12 cellular contexts compared by ENCODE assay signal in genomic region chr13:74258951-74259350, GRCh38.
"Had no signal": no experiment of that assay in that cellular context is flagged by ENCODE, and none has a peak within 500 bp of the region (broad histone marks: within the 10 kb centered on the region; RNA-seq: fewer than 3 reads in every experiment).

No MANE protein-coding gene starts in this region.

- H3K9me3 ChIP-seq: lower lobe of right lung, sigmoid colon had no signal

- H3K4me1 ChIP-seq: gastroesophageal sphincter, lower lobe of right lung, parathyroid adenoma, sigmoid colon had no signal

- H3K27ac ChIP-seq: gastroesophageal sphincter, heart right ventricle, lower lobe of right lung, parathyroid adenoma, sigmoid colon, thoracic aorta had no signal

- H3K36me3 ChIP-seq: gastroesophageal sphincter, heart right ventricle, lower lobe of right lung, sigmoid colon, thoracic aorta had no signal

- H3K9me3 Mint-ChIP-seq: stimulated activated effector memory CD8-positive, alpha-beta T cell treated with anti-CD3 and anti-CD28 coated beads, Interleukin-12 subunit alpha, Interleukin-12 subunit beta, amount 100 ng/mL, for 72 hours had no signal

- H3K79me2 ChIP-seq: parathyroid adenoma had no signal

- H3K27ac Mint-ChIP-seq: activated CD4-positive, alpha-beta T cell treated with anti-CD3 and anti-CD28 coated beads, Interleukin-2, amount 10 ng/mL, durations not matched to agents 7 days and 5 days; mesothelial cell of epicardium had no signal

- H3K27me3 ChIP-seq: gastroesophageal sphincter, heart right ventricle, sigmoid colon had no signal

- H2AFZ ChIP-seq: parathyroid adenoma had no signal

- H3K27me3 Mint-ChIP-seq: activated CD4-positive, alpha-beta T cell treated with anti-CD3 and anti-CD28 coated beads, Interleukin-2, amount 10 ng/mL, durations not matched to agents 7 days and 5 days had no signal

- ATAC-seq: gastroesophageal sphincter, heart right ventricle, left colon, lower lobe of right lung had no signal

- DNase-seq: activated CD4-positive, alpha-beta T cell treated with anti-CD3 and anti-CD28 coated beads, Interleukin-2, amount 10 ng/mL, durations not matched to agents 7 days and 5 days; heart right ventricle; left colon; lower lobe of right lung; sigmoid colon; stimulated activated CD4-positive, alpha-beta T cell treated with anti-CD3 and anti-CD28 coated beads, Interleukin-12 subunit alpha, Interleukin-12 subunit beta, amount 100 ng/mL, for 4 hours; stimulated activated CD4-positive, alpha-beta T cell treated with anti-CD3 and anti-CD28 coated beads, Interleukin-2, amount 100 ng/mL, for 24 hours had no signal

- H3K4me3 ChIP-seq: gastroesophageal sphincter, heart right ventricle, lower lobe of right lung, sigmoid colon, thoracic aorta had no signal

- H3K36me3 Mint-ChIP-seq: stimulated activated effector memory CD8-positive, alpha-beta T cell treated with anti-CD3 and anti-CD28 coated beads, Interleukin-12 subunit alpha, Interleukin-12 subunit beta, amount 100 ng/mL, for 72 hours had no signal

- H3K4me3 Mint-ChIP-seq: activated CD4-positive, alpha-beta T cell treated with anti-CD3 and anti-CD28 coated beads, Interleukin-2, amount 10 ng/mL, durations not matched to agents 7 days and 5 days; mesothelial cell of epicardium had no signal
